In the genomic region with DNA sequence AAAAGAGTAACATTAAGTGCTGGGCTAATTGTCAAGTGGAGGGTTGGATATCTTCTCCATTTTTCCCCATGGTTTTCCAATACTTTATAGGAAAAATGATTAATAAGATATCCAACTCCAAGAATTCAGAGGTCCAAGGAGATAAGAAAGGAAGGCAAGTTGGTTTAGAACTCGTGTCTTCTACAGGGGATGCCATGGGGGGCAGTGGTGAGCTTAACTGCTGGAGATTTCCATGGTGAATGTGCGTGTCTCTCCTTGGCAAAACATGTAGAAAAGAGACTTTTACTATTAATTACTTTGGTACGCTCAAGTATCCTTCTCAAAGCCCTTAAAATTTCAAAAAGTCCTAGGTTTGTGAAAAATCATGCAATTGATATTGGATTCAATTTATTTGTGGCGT, we compare ENCODE assay signal across 22 cellular contexts.
"Had no signal": no experiment of that assay in that cellular context is flagged by ENCODE, and none has a peak within 500 bp of the region (broad histone marks: within the 10 kb centered on the region; RNA-seq: fewer than 3 reads in every experiment).

No MANE protein-coding gene starts in this region.

- H3K27ac ChIP-seq: RWPE1 had no signal

- H3K4me3 ChIP-seq: MG63 had no signal

- H3K36me3 ChIP-seq: MG63 had no signal

- DNase-seq: IMR-90, Karpas-422, KG1, MG63, NCI-H1048, NCI-H1105, NCI-H1417, NCI-H1436 treated with DMSO at 0.1 percent for 48 hours, NCI-H1694, NCI-H187 treated with DMSO at 0.1 percent for 48 hours, NCI-H2029 treated with DMSO at 0.1 percent for 48 hours, NCI-H2227 treated with DMSO at 0.1 percent for 48 hours, NCI-H524 treated with DMSO at 0.1 percent for 48 hours, NCI-H69, NCI-H774, PC-3, SHP77, T-helper 1 cell had no signal

- H3K27me3 ChIP-seq: MG63 had no signal

- ATAC-seq: HepG2, Panc1, PC-3, SK-N-SH treated with all-trans-retinoic acid at 6 μM for 48 hours had no signal

- H3K9me3 ChIP-seq: MG63 had no signal
